In the genomic region with DNA sequence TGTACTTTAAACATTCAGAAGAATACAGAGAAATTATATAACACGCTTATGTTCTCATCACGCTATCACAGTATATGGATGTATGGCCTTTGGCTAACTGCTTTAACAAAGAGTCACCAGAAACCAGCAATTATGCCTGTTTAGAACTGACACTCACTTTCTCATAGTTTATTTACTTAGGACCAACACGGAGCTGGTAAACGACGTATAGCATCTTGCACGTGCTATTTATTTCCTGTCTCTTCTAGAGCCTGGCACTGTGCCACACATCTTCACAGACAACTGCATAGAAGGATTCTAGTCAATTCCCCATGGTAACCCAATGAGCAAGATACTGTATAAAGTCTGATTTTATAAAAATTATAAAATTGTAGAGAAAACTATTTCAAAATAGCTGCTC, we compare ENCODE assay signal across 8 cellular contexts. TPM values are rescaled to one million over a fixed set of nuclear protein-coding genes. Genes with fewer than 3 reads are reported as not detected.
DNase-seq lines count a peak whose midpoint lies in the region; ATAC-seq and TF ChIP-seq lines count a peak whose summit lies in the region.

No MANE protein-coding gene starts in this region.

- TF ChIP-seq CTCF in GM12865 (IDR thresholded peaks at IDR 0.05; ENCODE audit: insufficient read depth, low read depth, low read length, missing control alignments) = no peak
- no peak for TF ChIP-seq CTCF in natural killer cell (IDR thresholded peaks at IDR 0.05)
- TF ChIP-seq CTCF in glutamatergic neuron (IDR thresholded peaks at IDR 0.05; ENCODE audit: partially characterized antibody, unreplicated experiment) = no peak

- peak; percentile 15 to 42 (median 21) for ATAC-seq in natural killer cell
- ATAC-seq in GM18870 (IDR thresholded peaks at IDR 0.05; ENCODE audit: unreplicated experiment) = no peak

- peaks cover 47 to 66% of the 10 kb centered on the region in 2 donors for H3K4me1 Mint-ChIP-seq in natural killer cell
- peaks cover 32% of the 10 kb centered on the region for H3K4me1 Mint-ChIP-seq in glutamatergic neuron (ENCODE audit: low read depth, unreplicated experiment)

- intact Hi-C loops in natural killer cell (cut with micrococcal nuclease) = loop anchor here (1.0 to 2.0 kb wide), 3 partner anchors 35 to 72 kb away; partner anchors contain the start of gene TBC1D2B
- intact Hi-C loops in cardiac septum (cut with DNase I) = no loop called here

- H3K27ac Mint-ChIP-seq in natural killer cell (peak overlapping the region; percentile 92 to 96), glutamatergic neuron (ENCODE audit: unreplicated experiment) (no peak overlapping the region)

- H3K4me3 ChIP-seq in GM12865 (ENCODE audit: low read depth, low read length) = no peak overlapping the region

- H3K9me3 Mint-ChIP-seq in natural killer cell = no peaks in the 10 kb centered on the region
- peaks cover 2% of the 10 kb centered on the region for H3K9me3 Mint-ChIP-seq in glutamatergic neuron (ENCODE audit: unreplicated experiment)

- H3K36me3 Mint-ChIP-seq in natural killer cell = no peaks in the 10 kb centered on the region
- H3K36me3 Mint-ChIP-seq in glutamatergic neuron (ENCODE audit: unreplicated experiment) = no peaks in the 10 kb centered on the region

- H3K27me3 Mint-ChIP-seq in natural killer cell (ENCODE audit: low read depth in 2 of 2) = no peaks in the 10 kb centered on the region
- peaks cover 7% of the 10 kb centered on the region for H3K27me3 Mint-ChIP-seq in glutamatergic neuron (ENCODE audit: unreplicated experiment)

- DNase-seq in GM12865 (ENCODE audit: low read depth) (peak; percentile 63), NCI-H1436 (lab: John Stamatoyannopoulos, UW) (peak; percentile 61), activated T-helper 1 cell treated with Interleukin-2 at 50 U/mL for 16 hours (ENCODE audit: low read depth) (peak; percentile 32), natural killer cell (no peak), glutamatergic neuron (no peak), NCI-H187 (lab: John Stamatoyannopoulos, UW) (no peak), cardiac septum (ENCODE audit: low spot score) (no peak)

- H3K4me3 Mint-ChIP-seq in natural killer cell (peak overlapping the region; percentile 79), glutamatergic neuron (ENCODE audit: unreplicated experiment) (no peak overlapping the region)

RNA-seq across cellular contexts. Expression of gene TBC1D2B, which starts 43.6 kb away (rescaled TPM):
- total RNA-seq in natural killer cell = 10 to 100 TPM; 54.0 to 83.5 (median 56.7) TPM
- 45.3 TPM for total RNA-seq in glutamatergic neuron (ENCODE audit: unreplicated experiment)
- total RNA-seq in cardiac septum = 11.3 TPM

RNA-seq across cellular contexts. Expression of gene SH2D7, which starts 58.5 kb away (rescaled TPM):
- total RNA-seq in natural killer cell = not detected
- not detected for total RNA-seq in glutamatergic neuron (ENCODE audit: unreplicated experiment)
- total RNA-seq in cardiac septum = not detected

Comparison
In these comparisons a context has a peak if more than half of its experiments do, and no peak if none do; other contexts are left out.
1. DNase-seq: peak in GM12865 (single experiment), NCI-H1436 (single experiment) and activated T-helper 1 cell treated with Interleukin-2 at 50 U/mL for 16 hours (single experiment); none in natural killer cell (single experiment), glutamatergic neuron (single experiment), NCI-H187 (0 of 2) and cardiac septum (single experiment).